8 cellular contexts compared by ENCODE assay signal in genomic region chr12:116222358-116222757, GRCh38. TPM values are rescaled to one million over a fixed set of nuclear protein-coding genes. Genes with fewer than 3 reads are reported as not detected.
A peak's percentile ranks its signal among the peaks of the same experiment; 100 is the strongest.
DNase-seq lines count a peak whose midpoint lies in the region; ATAC-seq and TF ChIP-seq lines count a peak whose summit lies in the region.

No MANE protein-coding gene starts in this region.

- H4K91ac ChIP-seq in H9 (ENCODE audit: insufficient read length, low read depth, low read length): no peak overlapping the region

- H3K27me3 Mint-ChIP-seq in osteocyte (ENCODE audit: unreplicated experiment) (no peaks in the 10 kb centered on the region), H9 (ENCODE audit: low read depth) (no peaks in the 10 kb centered on the region)

- peaks cover 63% of the 10 kb centered on the region for H3K4me1 Mint-ChIP-seq in osteocyte (ENCODE audit: unreplicated experiment)
- no peaks in the 10 kb centered on the region for H3K4me1 Mint-ChIP-seq in H9

- intact Hi-C loops in colonic mucosa (cut with DNase I): no loop called here

- H3K9me3 Mint-ChIP-seq in osteocyte (ENCODE audit: unreplicated experiment) (peaks cover 4% of the 10 kb centered on the region), H9 (no peaks in the 10 kb centered on the region)

- H2AK5ac ChIP-seq in H9 (ENCODE audit: insufficient read length, low read length): no peak overlapping the region

- no peaks in the 10 kb centered on the region for H3K36me3 ChIP-seq in colonic mucosa

- peak overlapping the region; percentile 80 for H3K27ac Mint-ChIP-seq in osteocyte (ENCODE audit: unreplicated experiment)
- no peak overlapping the region for H3K27ac Mint-ChIP-seq in H9

- H3K4ac ChIP-seq in H9 (ENCODE audit: low read depth, low read length): no peak overlapping the region

- peaks cover 19% of the 10 kb centered on the region for H3K36me3 Mint-ChIP-seq in osteocyte (ENCODE audit: unreplicated experiment)
- H3K36me3 Mint-ChIP-seq in H9 (ENCODE audit: insufficient read depth in 1 of 3, low read depth in 3 of 3): no peaks in the 10 kb centered on the region

- ATAC-seq in HG02970 (IDR thresholded peaks at IDR 0.05; ENCODE audit: low FRiP score, unreplicated experiment) (no peak), GM19023 (IDR thresholded peaks at IDR 0.05; ENCODE audit: unreplicated experiment) (no peak), GM18907 (IDR thresholded peaks at IDR 0.05; ENCODE audit: unreplicated experiment) (no peak)

- H3K14ac ChIP-seq in H9 (ENCODE audit: insufficient read depth, low read length): no peak overlapping the region

- no peak overlapping the region for H3K4me2 ChIP-seq in H9 (ENCODE audit: insufficient read depth, insufficient read length, low read length)

- no peak overlapping the region for H2BK5ac ChIP-seq in H9 (ENCODE audit: insufficient read length, low read length)

- H4K8ac ChIP-seq in H9 (replicated peaks; ENCODE audit: insufficient read length, low read depth, low read length): no peak overlapping the region

- H3K18ac ChIP-seq in H9 (ENCODE audit: insufficient read length, low read depth, low read length): no peak overlapping the region

- no peak overlapping the region for H2BK15ac ChIP-seq in H9 (ENCODE audit: low read depth, low read length)

- H3K56ac ChIP-seq in H9 (ENCODE audit: insufficient read length, low read depth, low read length): no peak overlapping the region

- no peak overlapping the region for H3K4me3 ChIP-seq in colonic mucosa

- H3K4me1 ChIP-seq in colonic mucosa: no peaks in the 10 kb centered on the region
- H3K4me1 ChIP-seq in H9 (ENCODE audit: insufficient read depth, low read length): no peaks in the 10 kb centered on the region

- no CpG with 5 or more reads among the region's 4 CpGs for WGBS in H9 (ENCODE audit: extremely low coverage, insufficient read length, low lambda C conversion rate)

- H3K4me3 Mint-ChIP-seq in osteocyte (ENCODE audit: unreplicated experiment): peak overlapping the region; percentile 4
- H3K4me3 Mint-ChIP-seq in H9: no peak overlapping the region

- H3K23ac ChIP-seq in H9 (ENCODE audit: insufficient read length, low read depth, low read length): no peak overlapping the region

- no peak overlapping the region for H4K5ac ChIP-seq in H9 (ENCODE audit: insufficient read length, low read depth, low read length)

- H2AFZ ChIP-seq in H9 (ENCODE audit: low read length): no peak overlapping the region

- no peaks in the 10 kb centered on the region for H4K20me1 ChIP-seq in H9 (ENCODE audit: control insufficient read depth, insufficient read depth, insufficient read length)

- peaks cover 9% of the 10 kb centered on the region for H3K79me1 ChIP-seq in H9 (ENCODE audit: insufficient read depth, low read depth, low read length, poor library complexity, severe bottlenecking)

- no peak overlapping the region for H2BK20ac ChIP-seq in H9 (ENCODE audit: low read depth, low read length, poor library complexity, severe bottlenecking)

- no peak overlapping the region for H3K27ac ChIP-seq in colonic mucosa
- no peak overlapping the region for H3K27ac ChIP-seq in H9 (ENCODE audit: insufficient read length, low read depth, low read length)

- H3K23me2 ChIP-seq in H9 (ENCODE audit: insufficient read length, low read depth, low read length, poor library complexity, severe bottlenecking): no peaks in the 10 kb centered on the region

- TF ChIP-seq CTCF in colonic mucosa (IDR thresholded peaks at IDR 0.05): no peak
- no peak for TF ChIP-seq CTCF in osteocyte (IDR thresholded peaks at IDR 0.05)
- TF ChIP-seq CTCF in H9 (conservative IDR thresholded peaks at IDR 0.05): no peak

- H2BK12ac ChIP-seq in H9 (ENCODE audit: insufficient read length, low read depth, low read length): no peak overlapping the region

- no peaks in the 10 kb centered on the region for H3K27me3 ChIP-seq in colonic mucosa
- no peaks in the 10 kb centered on the region for H3K27me3 ChIP-seq in H9 (ENCODE audit: insufficient read depth, low read length)

- no peak overlapping the region for H3T11ph ChIP-seq in H9 (ENCODE audit: low read length)

- no peak overlapping the region for H2BK120ac ChIP-seq in H9 (ENCODE audit: low read depth, low read length, poor library complexity, severe bottlenecking)

- no peak overlapping the region for H3K9ac ChIP-seq in colonic mucosa (ENCODE audit: low read depth in 2 of 2, low read length in 2 of 2)
- no peak overlapping the region for H3K9ac ChIP-seq in H9 (ENCODE audit: extremely low read depth, insufficient read length, low read length)

- H3K9me3 ChIP-seq in colonic mucosa (no peaks in the 10 kb centered on the region), H9 (ENCODE audit: control insufficient read depth, low read depth, low read length) (no peaks in the 10 kb centered on the region)

- peak; percentile 64 for DNase-seq in DMS79 (lab: John Stamatoyannopoulos, UW)
- peak; percentile 59 to 75 for DNase-seq in NCI-H446 (lab: John Stamatoyannopoulos, UW)
- DNase-seq in colonic mucosa: peak; percentile 78
- no peak for DNase-seq in osteocyte (ENCODE audit: extremely low spot score, unreplicated experiment)
- DNase-seq in H9: no peak

- H3K79me2 ChIP-seq in H9 (ENCODE audit: insufficient read depth, low read length): peaks cover 3% of the 10 kb centered on the region; the same call in 1 of the 2 replicates

RNA-seq across cellular contexts. Expression of gene MED13L, which starts 55.1 kb away (rescaled TPM):
- 10 to 100 TPM; 73.8 to 92.6 TPM for total RNA-seq in colonic mucosa
- total RNA-seq in osteocyte: 229 and 234 TPM in 2 replicates
- total RNA-seq in H9 (2021): 51.3 and 52.4 TPM in 2 replicates

Comparison
In these comparisons a context has a peak if more than half of its experiments do, and no peak if none do; other contexts are left out.
1. DNase-seq: peak in DMS79 (single experiment), NCI-H446 (2 of 2) and colonic mucosa (single experiment); none in osteocyte (single experiment) and H9 (single experiment).